ENCODE assay signal across 21 cellular contexts in the genomic region with DNA sequence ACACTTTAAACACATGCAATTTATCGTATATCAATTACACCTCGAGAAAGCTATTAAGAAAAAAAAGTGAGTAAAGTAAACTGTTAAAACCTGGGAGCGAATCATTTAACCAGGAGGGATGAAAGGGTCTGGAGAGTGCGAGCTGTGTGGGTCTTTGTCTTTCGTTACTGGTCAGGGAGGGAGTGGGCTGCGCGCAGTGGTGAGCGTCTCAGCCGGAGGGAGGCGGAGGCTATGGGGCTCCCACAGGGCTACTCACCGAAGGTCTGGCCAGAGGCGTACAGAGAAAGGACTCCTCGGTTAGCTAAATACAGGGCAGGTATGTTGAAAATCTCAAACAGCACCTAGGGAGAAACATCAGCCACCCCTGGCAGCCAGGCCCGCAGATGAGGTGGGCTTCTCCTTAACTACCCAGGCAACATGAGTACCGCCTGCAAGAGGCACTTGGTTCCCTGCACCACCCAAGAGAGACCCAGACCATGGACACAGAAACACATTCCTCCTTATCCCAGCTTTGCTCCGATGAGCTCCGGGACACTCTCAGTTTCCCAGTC.
"Had no signal": no experiment of that assay in that cellular context is flagged by ENCODE, and none has a peak within 500 bp of the region (broad histone marks: within the 10 kb centered on the region; RNA-seq: fewer than 3 reads in every experiment).

No MANE protein-coding gene starts in this region.

- H3K9me3 Mint-ChIP-seq: activated CD4-positive, alpha-beta memory T cell treated with anti-CD3 and anti-CD28 coated beads, Interleukin-2, amount 10 ng/mL, durations not matched to agents 7 days and 5 days; activated CD4-positive, alpha-beta T cell treated with anti-CD3 and anti-CD28 coated beads, Interleukin-2, amount 10 ng/mL, durations not matched to agents 24 days and 14 days; activated naive CD4-positive, alpha-beta T cell treated with anti-CD3 and anti-CD28 coated beads, Interleukin-2, amount 50 U/mL, for 24 hours; dendritic cell treated with granulocyte-macrophage colony-stimulating factor and Interleukin-4, amounts not matched to agents 40 ng/mL and 50 ng/mL, for 4 days; memory B cell had no signal

- H3K36me3 Mint-ChIP-seq: activated naive CD4-positive, alpha-beta T cell treated with anti-CD3 and anti-CD28 coated beads, Interleukin-2, amount 50 U/mL, for 24 hours; immature natural killer cell; memory B cell had no signal

- DNase-seq: activated CD4-positive, alpha-beta memory T cell treated with anti-CD3 and anti-CD28 coated beads, Interleukin-2, amount 10 ng/mL, durations not matched to agents 7 days and 5 days; activated CD4-positive, alpha-beta T cell treated with anti-CD3 and anti-CD28 coated beads, Interleukin-2, amount 10 ng/mL, durations not matched to agents 24 days and 14 days; activated gamma-delta T cell treated with Interleukin-2 at 50 U/mL for 16 hours; activated T-cell treated with anti-CD3 and anti-CD28 coated beads for 4 hours; anterior cingulate cortex; body of pancreas; caudate nucleus; effector CD4-positive, alpha-beta T cell; erythroblast; foreskin fibroblast; immature natural killer cell; pancreas; stimulated activated CD4-positive, alpha-beta T cell treated with anti-CD3 and anti-CD28 coated beads, Interleukin-2, amount 100 ng/mL, for 48 hours; stimulated activated CD8-positive, alpha-beta memory T cell treated with anti-CD3 and anti-CD28 coated beads, Interleukin-4, amount 100 ng/mL, for 48 hours; stimulated activated naive B cell treated with anti-CD40 and anti-IgM and Interleukin-4, amounts not matched to agents 10 μg/mL and 1 μg/mL and 100 μg/mL, for 72 hours; transverse colon; uterus had no signal

- H3K4me1 Mint-ChIP-seq: activated CD4-positive, alpha-beta memory T cell treated with anti-CD3 and anti-CD28 coated beads, Interleukin-2, amount 10 ng/mL, durations not matched to agents 7 days and 5 days; activated CD4-positive, alpha-beta T cell treated with anti-CD3 and anti-CD28 coated beads, Interleukin-2, amount 10 ng/mL, durations not matched to agents 24 days and 14 days; activated naive CD4-positive, alpha-beta T cell treated with anti-CD3 and anti-CD28 coated beads, Interleukin-2, amount 50 U/mL, for 24 hours; immature natural killer cell had no signal

- H3K27me3 Mint-ChIP-seq: activated CD4-positive, alpha-beta T cell treated with anti-CD3 and anti-CD28 coated beads, Interleukin-2, amount 10 ng/mL, durations not matched to agents 24 days and 14 days; activated naive CD4-positive, alpha-beta T cell treated with anti-CD3 and anti-CD28 coated beads, Interleukin-2, amount 50 U/mL, for 24 hours had no signal

- H3K27ac Mint-ChIP-seq: activated CD4-positive, alpha-beta memory T cell treated with anti-CD3 and anti-CD28 coated beads, Interleukin-2, amount 10 ng/mL, durations not matched to agents 7 days and 5 days; activated CD4-positive, alpha-beta T cell treated with anti-CD3 and anti-CD28 coated beads, Interleukin-2, amount 10 ng/mL, durations not matched to agents 24 days and 14 days; activated naive CD4-positive, alpha-beta T cell treated with anti-CD3 and anti-CD28 coated beads, Interleukin-2, amount 50 U/mL, for 24 hours; dendritic cell treated with granulocyte-macrophage colony-stimulating factor and Interleukin-4, amounts not matched to agents 40 ng/mL and 50 ng/mL, for 4 days; immature natural killer cell; memory B cell had no signal

- H3K4me3 Mint-ChIP-seq: activated CD4-positive, alpha-beta memory T cell treated with anti-CD3 and anti-CD28 coated beads, Interleukin-2, amount 10 ng/mL, durations not matched to agents 7 days and 5 days; activated CD4-positive, alpha-beta T cell treated with anti-CD3 and anti-CD28 coated beads, Interleukin-2, amount 10 ng/mL, durations not matched to agents 24 days and 14 days; activated naive CD4-positive, alpha-beta T cell treated with anti-CD3 and anti-CD28 coated beads, Interleukin-2, amount 50 U/mL, for 24 hours; dendritic cell treated with granulocyte-macrophage colony-stimulating factor and Interleukin-4, amounts not matched to agents 40 ng/mL and 50 ng/mL, for 4 days; immature natural killer cell; memory B cell; stimulated activated naive B cell treated with anti-CD40 and anti-IgM and Interleukin-4, amounts not matched to agents 10 μg/mL and 1 μg/mL and 100 μg/mL, for 72 hours had no signal

- ATAC-seq: activated CD4-positive, CD25-positive, alpha-beta regulatory T cell treated with anti-CD3 and anti-CD28 coated beads, Interleukin-2, amount 50 U/mL, for 24 hours; body of pancreas; pancreas; stimulated activated naive B cell treated with anti-CD40 and anti-IgM and Interleukin-4, amounts not matched to agents 10 μg/mL and 1 μg/mL and 100 μg/mL, for 72 hours had no signal
